1 cellular context compared by ENCODE assay signal in the genomic region with DNA sequence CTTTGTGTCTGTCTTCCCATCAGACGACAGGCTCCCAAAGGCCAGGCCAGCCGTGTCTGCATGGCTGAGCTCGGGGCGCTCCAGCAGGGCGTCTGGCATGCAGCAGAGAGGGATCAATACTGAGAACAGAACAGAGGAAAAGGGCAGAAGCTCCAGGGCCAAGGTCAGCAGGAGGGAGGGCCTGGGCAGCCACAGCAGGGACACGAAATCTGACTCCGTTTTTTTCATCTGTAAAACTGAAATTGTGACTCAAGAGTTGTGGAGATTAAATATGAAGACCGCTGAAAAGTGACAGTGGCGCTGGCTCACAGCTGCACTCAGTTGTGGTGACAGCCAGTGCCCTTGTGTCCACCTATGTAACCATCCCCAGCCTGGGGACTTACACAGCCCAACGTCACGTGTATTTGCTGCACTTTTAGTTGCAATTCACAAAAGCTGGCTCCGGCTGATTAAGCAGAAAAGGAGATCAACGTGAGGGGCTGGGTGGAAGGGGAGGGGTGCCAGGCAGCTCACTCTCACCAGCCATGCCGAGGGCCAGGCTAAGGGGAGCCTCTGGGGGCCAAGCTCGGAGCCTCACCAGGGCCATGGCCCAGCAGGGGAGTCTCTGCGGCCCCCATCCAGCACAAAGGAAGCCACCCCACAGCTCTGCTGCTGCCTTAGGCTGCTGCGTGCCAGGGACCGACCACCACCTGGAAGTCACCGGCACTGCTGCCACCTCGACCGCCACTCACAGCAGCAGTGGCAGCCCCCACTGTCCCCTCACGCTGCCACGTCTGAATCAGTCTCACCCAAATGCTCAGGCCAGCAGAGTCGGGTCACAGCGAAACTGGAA.
TF ChIP-seq lines count a peak whose summit lies in the region.

No MANE protein-coding gene starts in this region.

TF ChIP-seq in IMR-90, 13 proteins besides CTCF, POLR2A, EP300 and RAD21 (continued from another document):
- TF ChIP-seq, protein P1, sequence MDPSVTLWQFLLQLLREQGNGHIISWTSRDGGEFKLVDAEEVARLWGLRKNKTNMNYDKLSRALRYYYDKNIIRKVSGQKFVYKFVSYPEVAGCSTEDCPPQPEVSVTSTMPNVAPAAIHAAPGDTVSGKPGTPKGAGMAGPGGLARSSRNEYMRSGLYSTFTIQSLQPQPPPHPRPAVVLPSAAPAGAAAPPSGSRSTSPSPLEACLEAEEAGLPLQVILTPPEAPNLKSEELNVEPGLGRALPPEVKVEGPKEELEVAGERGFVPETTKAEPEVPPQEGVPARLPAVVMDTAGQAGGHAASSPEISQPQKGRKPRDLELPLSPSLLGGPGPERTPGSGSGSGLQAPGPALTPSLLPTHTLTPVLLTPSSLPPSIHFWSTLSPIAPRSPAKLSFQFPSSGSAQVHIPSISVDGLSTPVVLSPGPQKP (IDR thresholded peaks at IDR 0.05; ENCODE audit: borderline replicate concordance, low read depth, low read length) = no peak
- TF ChIP-seq, protein P2, sequence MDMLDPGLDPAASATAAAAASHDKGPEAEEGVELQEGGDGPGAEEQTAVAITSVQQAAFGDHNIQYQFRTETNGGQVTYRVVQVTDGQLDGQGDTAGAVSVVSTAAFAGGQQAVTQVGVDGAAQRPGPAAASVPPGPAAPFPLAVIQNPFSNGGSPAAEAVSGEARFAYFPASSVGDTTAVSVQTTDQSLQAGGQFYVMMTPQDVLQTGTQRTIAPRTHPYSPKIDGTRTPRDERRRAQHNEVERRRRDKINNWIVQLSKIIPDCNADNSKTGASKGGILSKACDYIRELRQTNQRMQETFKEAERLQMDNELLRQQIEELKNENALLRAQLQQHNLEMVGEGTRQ (IDR thresholded peaks at IDR 0.05; ENCODE audit: low read depth, low read length) = no peak
- no peak for TF ChIP-seq SMC3 (IDR thresholded peaks at IDR 0.05; ENCODE audit: low read depth, low read length)
- no peak for TF ChIP-seq NFE2L2 (IDR thresholded peaks at IDR 0.05; ENCODE audit: low read depth, low read length)
